19 cellular contexts compared by ENCODE assay signal in the genomic region with DNA sequence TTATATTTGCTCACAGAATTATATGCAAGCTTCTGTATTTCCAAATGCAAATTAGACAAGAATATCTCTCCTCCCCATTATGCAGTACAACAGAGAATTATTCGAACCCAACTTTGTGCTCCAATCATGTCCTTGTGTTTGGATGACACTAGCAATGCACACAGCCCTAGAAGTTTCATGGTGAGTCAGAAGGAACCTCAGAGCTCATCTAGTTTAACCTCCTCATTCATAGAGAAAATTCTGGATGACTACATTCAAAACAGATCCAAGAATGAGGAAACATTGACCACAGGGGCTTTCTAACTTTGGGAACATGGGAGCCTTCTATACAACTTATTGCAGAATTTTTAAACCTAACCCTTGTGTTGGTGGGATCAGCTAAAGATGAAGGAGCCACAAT. TPM values are rescaled to one million over a fixed set of nuclear protein-coding genes. Genes with fewer than 3 reads are reported as not detected.
DNase-seq lines count a peak whose midpoint lies in the region; ATAC-seq, FAIRE-seq and TF ChIP-seq lines count a peak whose summit lies in the region.
"Had no signal": no experiment of that assay in that cellular context is flagged by ENCODE, and none has a peak within 500 bp of the region (broad histone marks: within the 10 kb centered on the region; RNA-seq: fewer than 3 reads in every experiment).

No MANE protein-coding gene starts in this region.

- CTCF ChIA-PET in activated CD8-positive, alpha-beta T cell treated with anti-CD3 and anti-CD28 coated beads for 36 hours (lab: Charles Lee) = no interaction called here
- CTCF ChIA-PET in activated CD8-positive, alpha-beta T cell treated with anti-CD3 and anti-CD28 coated beads, Interleukin-2, amount 10 ng/mL, durations not matched to agents 7 days and 5 days (lab: Charles Lee) = no interaction called here
- CTCF ChIA-PET in PC-9 (lab: Charles Lee) = no interaction called here

- H3K27me3 ChIP-seq in bronchial epithelial cell (ENCODE audit: control insufficient read depth, insufficient read depth, low read length) (no peaks in the 10 kb centered on the region), PC-9 (ENCODE audit: insufficient read depth, low read depth) (no peaks in the 10 kb centered on the region)

- peak; percentile 60 for ATAC-seq in activated CD8-positive, alpha-beta T cell treated with anti-CD3 and anti-CD28 coated beads for 36 hours
- ATAC-seq in activated CD8-positive, alpha-beta T cell treated with anti-CD3 and anti-CD28 coated beads, Interleukin-2, amount 10 ng/mL, durations not matched to agents 7 days and 5 days = no peak
- ATAC-seq in HG02852 (IDR thresholded peaks at IDR 0.05; ENCODE audit: unreplicated experiment) = peak; percentile 64
- peak; percentile 65 to 75 for ATAC-seq in stimulated activated naive B cell treated with anti-CD40 and anti-IgM and Interleukin-4, amounts not matched to agents 10 μg/mL and 1 μg/mL and 100 μg/mL, for 72 hours (replicated peaks)
- ATAC-seq in natural killer cell treated with Interleukin-12 subunit alpha and Interleukin-12 subunit beta and Interleukin-15 and Interleukin-18, amount 100 ng/mL, for 72 hours = no peak
- ATAC-seq: left lobe of liver, Right ventricle myocardium inferior had no signal

- no peaks in the 10 kb centered on the region for H3K27me3 Mint-ChIP-seq in activated CD8-positive, alpha-beta T cell treated with anti-CD3 and anti-CD28 coated beads for 36 hours
- H3K27me3 Mint-ChIP-seq in activated CD8-positive, alpha-beta T cell treated with anti-CD3 and anti-CD28 coated beads, Interleukin-2, amount 10 ng/mL, durations not matched to agents 7 days and 5 days (ENCODE audit: low read depth) = no peaks in the 10 kb centered on the region
- no peaks in the 10 kb centered on the region for H3K27me3 Mint-ChIP-seq in stimulated activated naive B cell treated with anti-CD40 and anti-IgM and Interleukin-4, amounts not matched to agents 10 μg/mL and 1 μg/mL and 100 μg/mL, for 72 hours
- H3K27me3 Mint-ChIP-seq in natural killer cell treated with Interleukin-12 subunit alpha and Interleukin-12 subunit beta and Interleukin-15 and Interleukin-18, amount 100 ng/mL, for 72 hours = peaks cover 4% of the 10 kb centered on the region in 2 donors
- H3K27me3 Mint-ChIP-seq: activated CD4-positive, alpha-beta memory T cell treated with anti-CD3 and anti-CD28 coated beads, Interleukin-2, amount 10 ng/mL, durations not matched to agents 7 days and 5 days had no signal

- H3K4me2 ChIP-seq in PC-9 = no peak overlapping the region
- H3K4me2 ChIP-seq: KMS-11 had no signal

- H3K9me2 ChIP-seq in PC-9 (ENCODE audit: insufficient read depth) = no peaks in the 10 kb centered on the region; the same call in 1 of the 2 replicates

- no peak for DNase-seq in activated CD8-positive, alpha-beta T cell treated with anti-CD3 and anti-CD28 coated beads for 36 hours
- DNase-seq in activated CD8-positive, alpha-beta T cell treated with anti-CD3 and anti-CD28 coated beads, Interleukin-2, amount 10 ng/mL, durations not matched to agents 7 days and 5 days = no peak
- DNase-seq in bronchial epithelial cell (ENCODE audit: low read depth) (peak; percentile 75), PC-9 (no peak)
- no peak for DNase-seq in stimulated activated naive B cell treated with anti-CD40 and anti-IgM and Interleukin-4, amounts not matched to agents 10 μg/mL and 1 μg/mL and 100 μg/mL, for 72 hours
- DNase-seq in stimulated activated CD4-positive, alpha-beta T cell treated with anti-CD3 and anti-CD28 coated beads, Interleukin-1b, Interleukin-23, amount 100 ng/mL, for 48 hours = no peak
- no peak for DNase-seq in natural killer cell treated with Interleukin-12 subunit alpha and Interleukin-12 subunit beta and Interleukin-15 and Interleukin-18, amount 100 ng/mL, for 72 hours (ENCODE audit: low spot score)
- DNase-seq: activated CD4-positive, alpha-beta memory T cell treated with anti-CD3 and anti-CD28 coated beads, Interleukin-2, amount 10 ng/mL, durations not matched to agents 7 days and 5 days; endodermal cell; H7; NCI-H1092; NCI-H2081; NCI-H510A had no signal

- no peaks in the 10 kb centered on the region for H3F3A ChIP-seq in PC-9 (ENCODE audit: insufficient read depth, low read depth)

- no peak overlapping the region for H3K27ac ChIP-seq in PC-9
- H3K27ac ChIP-seq: C4-2B, KMS-11 had no signal

- POLR2A ChIA-PET in activated CD8-positive, alpha-beta T cell treated with anti-CD3 and anti-CD28 coated beads for 36 hours (lab: Charles Lee) = no interaction called here
- POLR2A ChIA-PET in activated CD8-positive, alpha-beta T cell treated with anti-CD3 and anti-CD28 coated beads, Interleukin-2, amount 10 ng/mL, durations not matched to agents 7 days and 5 days (lab: Charles Lee) = interaction anchor here (0.8 kb wide), 1 partner anchor 8 kb away, joined by 3 read pairs; no protein-coding TSS in a partner anchor
- POLR2A ChIA-PET in PC-9 (lab: Charles Lee; ENCODE audit: unreplicated experiment) = no interaction called here

- H3K79me2 ChIP-seq in PC-9 (ENCODE audit: low read depth) = no peaks in the 10 kb centered on the region

- H3K4me1 Mint-ChIP-seq in activated CD8-positive, alpha-beta T cell treated with anti-CD3 and anti-CD28 coated beads for 36 hours (ENCODE audit: low read depth) = peaks cover 13% of the 10 kb centered on the region
- no peaks in the 10 kb centered on the region for H3K4me1 Mint-ChIP-seq in activated CD8-positive, alpha-beta T cell treated with anti-CD3 and anti-CD28 coated beads, Interleukin-2, amount 10 ng/mL, durations not matched to agents 7 days and 5 days (ENCODE audit: low read depth)
- H3K4me1 Mint-ChIP-seq in stimulated activated naive B cell treated with anti-CD40 and anti-IgM and Interleukin-4, amounts not matched to agents 10 μg/mL and 1 μg/mL and 100 μg/mL, for 72 hours = peaks cover 13 to 22% of the 10 kb centered on the region in 2 donors
- peaks cover 8% of the 10 kb centered on the region in 2 donors for H3K4me1 Mint-ChIP-seq in natural killer cell treated with Interleukin-12 subunit alpha and Interleukin-12 subunit beta and Interleukin-15 and Interleukin-18, amount 100 ng/mL, for 72 hours (ENCODE audit: low read depth in 2 of 2)

- intact Hi-C loops in activated CD8-positive, alpha-beta T cell treated with anti-CD3 and anti-CD28 coated beads for 36 hours (cut with micrococcal nuclease) = no loop called here
- intact Hi-C loops in PC-9 (cut with micrococcal nuclease; ENCODE audit: unreplicated experiment) = no loop called here

- BruUV-seq in PC-9 (replicated peaks; lab: Mats Ljungman, UMichigan) = no TSS peak

- no peak for FAIRE-seq in bronchial epithelial cell (lab: Jason Lieb, UNC)
- FAIRE-seq: A204.1 had no signal

- H3K4me3 ChIP-seq in bronchial epithelial cell (ENCODE audit: low read depth, low read length) = no peak overlapping the region
- H3K4me3 ChIP-seq in PC-9 = no peak overlapping the region

- peaks cover 10% of the 10 kb centered on the region; the same call in 1 of the 2 replicates for H3K4me1 ChIP-seq in PC-9 (replicated peaks; ENCODE audit: insufficient read depth)

- H2AFZ ChIP-seq in PC-9 = no peak overlapping the region

- no peak for TF ChIP-seq CTCF in activated CD8-positive, alpha-beta T cell treated with anti-CD3 and anti-CD28 coated beads for 36 hours (IDR thresholded peaks at IDR 0.05)
- TF ChIP-seq CTCF in bronchial epithelial cell (IDR thresholded peaks at IDR 0.05; ENCODE audit: insufficient read depth, low read length, severe bottlenecking) (no peak), PC-9 (conservative IDR thresholded peaks at IDR 0.05) (no peak)

- no peak overlapping the region for H3K27ac Mint-ChIP-seq in activated CD8-positive, alpha-beta T cell treated with anti-CD3 and anti-CD28 coated beads for 36 hours
- H3K27ac Mint-ChIP-seq in activated CD8-positive, alpha-beta T cell treated with anti-CD3 and anti-CD28 coated beads, Interleukin-2, amount 10 ng/mL, durations not matched to agents 7 days and 5 days = no peak overlapping the region
- H3K27ac Mint-ChIP-seq in stimulated activated naive B cell treated with anti-CD40 and anti-IgM and Interleukin-4, amounts not matched to agents 10 μg/mL and 1 μg/mL and 100 μg/mL, for 72 hours = no peak overlapping the region
- no peak overlapping the region for H3K27ac Mint-ChIP-seq in natural killer cell treated with Interleukin-12 subunit alpha and Interleukin-12 subunit beta and Interleukin-15 and Interleukin-18, amount 100 ng/mL, for 72 hours
- H3K27ac Mint-ChIP-seq: activated CD4-positive, alpha-beta memory T cell treated with anti-CD3 and anti-CD28 coated beads, Interleukin-2, amount 10 ng/mL, durations not matched to agents 7 days and 5 days; endodermal cell had no signal

- no peaks in the 10 kb centered on the region for H4K20me1 ChIP-seq in PC-9 (ENCODE audit: insufficient read depth)

- H3K36me3 Mint-ChIP-seq in activated CD8-positive, alpha-beta T cell treated with anti-CD3 and anti-CD28 coated beads for 36 hours (ENCODE audit: low read depth) = peaks cover 1% of the 10 kb centered on the region
- H3K36me3 Mint-ChIP-seq in activated CD8-positive, alpha-beta T cell treated with anti-CD3 and anti-CD28 coated beads, Interleukin-2, amount 10 ng/mL, durations not matched to agents 7 days and 5 days (ENCODE audit: low read depth) = no peaks in the 10 kb centered on the region
- H3K36me3 Mint-ChIP-seq in stimulated activated naive B cell treated with anti-CD40 and anti-IgM and Interleukin-4, amounts not matched to agents 10 μg/mL and 1 μg/mL and 100 μg/mL, for 72 hours = peaks cover 4 to 12% of the 10 kb centered on the region in 2 donors
- H3K36me3 Mint-ChIP-seq in natural killer cell treated with Interleukin-12 subunit alpha and Interleukin-12 subunit beta and Interleukin-15 and Interleukin-18, amount 100 ng/mL, for 72 hours = peaks cover 7% of the 10 kb centered on the region

- H3K36me3 ChIP-seq in bronchial epithelial cell (ENCODE audit: control insufficient read depth, insufficient read depth, low read length) = no peaks in the 10 kb centered on the region
- no peaks in the 10 kb centered on the region for H3K36me3 ChIP-seq in PC-9 (ENCODE audit: low read depth)

- no peaks in the 10 kb centered on the region for H3K9me3 Mint-ChIP-seq in activated CD8-positive, alpha-beta T cell treated with anti-CD3 and anti-CD28 coated beads for 36 hours
- peaks cover 5% of the 10 kb centered on the region for H3K9me3 Mint-ChIP-seq in activated CD8-positive, alpha-beta T cell treated with anti-CD3 and anti-CD28 coated beads, Interleukin-2, amount 10 ng/mL, durations not matched to agents 7 days and 5 days (ENCODE audit: insufficient read depth)
- H3K9me3 Mint-ChIP-seq in stimulated activated naive B cell treated with anti-CD40 and anti-IgM and Interleukin-4, amounts not matched to agents 10 μg/mL and 1 μg/mL and 100 μg/mL, for 72 hours = peaks cover 3 to 9% of the 10 kb centered on the region in 2 donors
- H3K9me3 Mint-ChIP-seq in natural killer cell treated with Interleukin-12 subunit alpha and Interleukin-12 subunit beta and Interleukin-15 and Interleukin-18, amount 100 ng/mL, for 72 hours = no peaks in the 10 kb centered on the region
- H3K9me3 Mint-ChIP-seq: endodermal cell had no signal

- no peaks in the 10 kb centered on the region for H3K9me3 ChIP-seq in PC-9 (ENCODE audit: insufficient read depth, low read depth)

- no peak overlapping the region for H3K4me3 Mint-ChIP-seq in activated CD8-positive, alpha-beta T cell treated with anti-CD3 and anti-CD28 coated beads for 36 hours
- no peak overlapping the region for H3K4me3 Mint-ChIP-seq in activated CD8-positive, alpha-beta T cell treated with anti-CD3 and anti-CD28 coated beads, Interleukin-2, amount 10 ng/mL, durations not matched to agents 7 days and 5 days
- no peak overlapping the region for H3K4me3 Mint-ChIP-seq in stimulated activated naive B cell treated with anti-CD40 and anti-IgM and Interleukin-4, amounts not matched to agents 10 μg/mL and 1 μg/mL and 100 μg/mL, for 72 hours
- no peak overlapping the region for H3K4me3 Mint-ChIP-seq in natural killer cell treated with Interleukin-12 subunit alpha and Interleukin-12 subunit beta and Interleukin-15 and Interleukin-18, amount 100 ng/mL, for 72 hours
- H3K4me3 Mint-ChIP-seq: activated CD4-positive, alpha-beta memory T cell treated with anti-CD3 and anti-CD28 coated beads, Interleukin-2, amount 10 ng/mL, durations not matched to agents 7 days and 5 days; endodermal cell had no signal

RNA-seq across cellular contexts. Expression of a gene that starts 12.8 kb away (rescaled TPM):
- 10 to 100 TPM; 26.7 to 28.3 TPM for total RNA-seq in activated CD8-positive, alpha-beta T cell treated with anti-CD3 and anti-CD28 coated beads for 36 hours
- total RNA-seq in activated CD8-positive, alpha-beta T cell treated with anti-CD3 and anti-CD28 coated beads, Interleukin-2, amount 10 ng/mL, durations not matched to agents 7 days and 5 days = 10 to 100 TPM; 18.0 to 21.6 TPM
- total RNA-seq in bronchial epithelial cell (7.1 and 13.7 TPM in 2 replicates), PC-9 (2021) (7.4 and 8.5 TPM in 2 replicates)
- 10 to 100 TPM; 46.1 to 51.7 TPM for total RNA-seq in natural killer cell treated with Interleukin-12 subunit alpha and Interleukin-12 subunit beta and Interleukin-15 and Interleukin-18, amount 100 ng/mL, for 72 hours

Comparison
In these comparisons a context has a peak if more than half of its experiments do, and no peak if none do; other contexts are left out.
1. ATAC-seq: peak in activated CD8-positive, alpha-beta T cell treated with anti-CD3 and anti-CD28 coated beads for 36 hours (single experiment), HG02852 (single experiment) and stimulated activated naive B cell treated with anti-CD40 and anti-IgM and Interleukin-4, amounts not matched to agents 10 μg/mL and 1 μg/mL and 100 μg/mL, for 72 hours (2 of 2); none in activated CD8-positive, alpha-beta T cell treated with anti-CD3 and anti-CD28 coated beads, Interleukin-2, amount 10 ng/mL, durations not matched to agents 7 days and 5 days (single experiment) and natural killer cell treated with Interleukin-12 subunit alpha and Interleukin-12 subunit beta and Interleukin-15 and Interleukin-18, amount 100 ng/mL, for 72 hours (0 of 2).